Comparison of ENCODE assay signal across 8 cellular contexts in genomic region chr22:29268511-29269229, GRCh38. TPM values are rescaled to one million over a fixed set of nuclear protein-coding genes. Genes with fewer than 3 reads are reported as not detected.
A peak's percentile ranks its signal among the peaks of the same experiment; 100 is the strongest.
DNase-seq lines count a peak whose midpoint lies in the region; ATAC-seq and TF ChIP-seq lines count a peak whose summit lies in the region.

No MANE protein-coding gene starts in this region.

- intact Hi-C loops in Right ventricle myocardium superior (cut with DNase I), result loop anchor here (2.0 kb wide), 1 partner anchor 38 kb away; the partner anchor contains the start of gene GAS2L1

- H3K9me3 Mint-ChIP-seq in activated naive CD8-positive, alpha-beta T cell treated with anti-CD3 and anti-CD28 coated beads, Interleukin-2, amount 50 U/mL, for 24 hours, result no peaks in the 10 kb centered on the region
- no peaks in the 10 kb centered on the region for H3K9me3 Mint-ChIP-seq in osteocyte (ENCODE audit: unreplicated experiment)

- H3K27me3 Mint-ChIP-seq in activated naive CD8-positive, alpha-beta T cell treated with anti-CD3 and anti-CD28 coated beads, Interleukin-2, amount 50 U/mL, for 24 hours, result peaks cover 3% of the 10 kb centered on the region
- H3K27me3 Mint-ChIP-seq in osteocyte (ENCODE audit: unreplicated experiment), result no peaks in the 10 kb centered on the region

- peak; percentile 57 for DNase-seq in NK-92 treated with Interleukin-12 subunit alpha and Interleukin-12 subunit beta, amount 100 ng/mL, for 24 hours (lab: John Stamatoyannopoulos, UW)
- DNase-seq in NK-92 (lab: John Stamatoyannopoulos, UW; ENCODE audit: unreplicated experiment), result no peak
- peak; percentile 61 for DNase-seq in OCI-M1 (lab: John Stamatoyannopoulos, UW)
- DNase-seq in activated naive CD8-positive, alpha-beta T cell treated with anti-CD3 and anti-CD28 coated beads, Interleukin-2, amount 50 U/mL, for 24 hours, result peak; percentile 38
- peak; percentile 84 for DNase-seq in Right ventricle myocardium superior
- DNase-seq in osteocyte (ENCODE audit: extremely low spot score, unreplicated experiment), result peak; percentile 87
- DNase-seq in NCI-H2196 treated with DMSO at 0.1 percent for 48 hours (lab: John Stamatoyannopoulos, UW; ENCODE audit: unreplicated experiment), result no peak

- TF ChIP-seq CTCF in osteocyte (IDR thresholded peaks at IDR 0.05), result no peak

- H3K27ac Mint-ChIP-seq in activated naive CD8-positive, alpha-beta T cell treated with anti-CD3 and anti-CD28 coated beads, Interleukin-2, amount 50 U/mL, for 24 hours, result peak overlapping the region; percentile 100
- peak overlapping the region; percentile 99 for H3K27ac Mint-ChIP-seq in osteocyte (ENCODE audit: unreplicated experiment)

- peak overlapping the region; percentile 100 for H3K4me3 Mint-ChIP-seq in activated naive CD8-positive, alpha-beta T cell treated with anti-CD3 and anti-CD28 coated beads, Interleukin-2, amount 50 U/mL, for 24 hours
- peak overlapping the region; percentile 94 for H3K4me3 Mint-ChIP-seq in osteocyte (ENCODE audit: unreplicated experiment)

- H3K36me3 Mint-ChIP-seq in activated naive CD8-positive, alpha-beta T cell treated with anti-CD3 and anti-CD28 coated beads, Interleukin-2, amount 50 U/mL, for 24 hours (ENCODE audit: low read depth), result peaks cover 64% of the 10 kb centered on the region
- peaks cover 33% of the 10 kb centered on the region for H3K36me3 Mint-ChIP-seq in osteocyte (ENCODE audit: unreplicated experiment)

- peak; percentile 34 for ATAC-seq in HG03025 (IDR thresholded peaks at IDR 0.05; ENCODE audit: low FRiP score, unreplicated experiment)
- ATAC-seq in activated naive CD8-positive, alpha-beta T cell treated with anti-CD3 and anti-CD28 coated beads, Interleukin-2, amount 50 U/mL, for 24 hours, result peak; percentile 16
- ATAC-seq in Right ventricle myocardium superior (ENCODE audit: poor library complexity), result peak; percentile 73

- peaks cover 56% of the 10 kb centered on the region for H3K4me1 Mint-ChIP-seq in activated naive CD8-positive, alpha-beta T cell treated with anti-CD3 and anti-CD28 coated beads, Interleukin-2, amount 50 U/mL, for 24 hours
- H3K4me1 Mint-ChIP-seq in osteocyte (ENCODE audit: unreplicated experiment), result peaks cover 51% of the 10 kb centered on the region

RNA-seq across cellular contexts. Expression of gene EWSR1, which starts 0.6 kb away (rescaled TPM):
- total RNA-seq in Right ventricle myocardium superior (108 TPM), osteocyte (218 and 228 TPM in 2 replicates)

RNA-seq across cellular contexts. Expression of gene RHBDD3, which starts 0.9 kb away (rescaled TPM):
- total RNA-seq in Right ventricle myocardium superior (11.7 TPM), osteocyte (41.0 and 45.8 TPM in 2 replicates)

RNA-seq across cellular contexts. Expression of gene GAS2L1, which starts 37.8 kb away (rescaled TPM):
- 24.4 TPM for total RNA-seq in Right ventricle myocardium superior
- 21.6 and 22.3 TPM in 2 replicates for total RNA-seq in osteocyte

RNA-seq across cellular contexts. Expression of gene RASL10A, which starts 46.8 kb away (rescaled TPM):
- total RNA-seq in Right ventricle myocardium superior (1.3 TPM), osteocyte (not detected in 2 replicates)

Comparison
In these comparisons a context has a peak if more than half of its experiments do, and no peak if none do; other contexts are left out.
1. DNase-seq: peak in NK-92 treated with Interleukin-12 subunit alpha and Interleukin-12 subunit beta, amount 100 ng/mL, for 24 hours (single experiment), OCI-M1 (single experiment), activated naive CD8-positive, alpha-beta T cell treated with anti-CD3 and anti-CD28 coated beads, Interleukin-2, amount 50 U/mL, for 24 hours (single experiment), Right ventricle myocardium superior (single experiment) and osteocyte (single experiment); none in NK-92 (single experiment) and NCI-H2196 treated with DMSO at 0.1 percent for 48 hours (single experiment).
2. ATAC-seq: peak in every context shown above with its lines; median percentile 73 in Right ventricle myocardium superior; 34 in HG03025; 16 in activated naive CD8-positive, alpha-beta T cell treated with anti-CD3 and anti-CD28 coated beads, Interleukin-2, amount 50 U/mL, for 24 hours.